1 cellular context compared by ENCODE assay signal in genomic region chr3:98020412-98020811, GRCh38.
TF ChIP-seq lines count a peak whose summit lies in the region.

No MANE protein-coding gene starts in this region.

TF ChIP-seq in GM23338, 12 proteins besides CTCF, POLR2A, EP300 and RAD21 (continued from another document):
- TF ChIP-seq ZNF462 (CRISPR knock-in tag; IDR thresholded peaks at IDR 0.05), result no peak
- TF ChIP-seq ETS1 (IDR thresholded peaks at IDR 0.05), result no peak
- TF ChIP-seq STAT1 (IDR thresholded peaks at IDR 0.05; ENCODE audit: unreplicated experiment), result no peak
- TF ChIP-seq POLR2AphosphoS5 (IDR thresholded peaks at IDR 0.05; ENCODE audit: low read depth), result no peak
- TF ChIP-seq CREB1 (CRISPR knock-in tag; IDR thresholded peaks at IDR 0.05; ENCODE audit: low read depth), result no peak
- no peak for TF ChIP-seq JUNB (IDR thresholded peaks at IDR 0.05; ENCODE audit: unreplicated experiment)
- no peak for TF ChIP-seq NANOG (IDR thresholded peaks at IDR 0.05; ENCODE audit: borderline replicate concordance)
- TF ChIP-seq EZH2 (IDR thresholded peaks at IDR 0.05; ENCODE audit: low read depth, unreplicated experiment), result no peak
- no peak for TF ChIP-seq EZH2phosphoT487 (IDR thresholded peaks at IDR 0.05; ENCODE audit: unreplicated experiment)
- no peak for TF ChIP-seq ZNF114 (CRISPR knock-in tag; IDR thresholded peaks at IDR 0.05)
